In the genomic region with DNA sequence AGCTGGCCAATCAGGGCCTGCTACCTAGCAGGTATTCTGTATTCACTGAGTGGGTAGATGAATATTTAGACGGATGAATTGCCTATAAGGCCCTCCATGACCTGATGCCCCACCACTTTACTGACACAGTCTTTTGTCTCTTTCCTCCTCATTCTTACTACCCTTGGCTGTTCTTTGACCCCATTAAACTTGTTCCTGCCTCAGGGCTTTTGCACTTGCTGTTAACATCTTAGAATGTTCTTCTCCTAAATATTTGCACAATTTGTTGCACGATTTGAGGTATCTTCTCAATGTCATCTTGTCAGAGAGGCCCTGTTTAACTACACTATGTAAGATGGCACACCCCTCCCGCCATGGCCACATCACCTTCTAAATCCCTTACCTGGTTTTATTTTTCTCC, we compare ENCODE assay signal across 30 cellular contexts. TPM values are rescaled to one million over a fixed set of nuclear protein-coding genes. Genes with fewer than 3 reads are reported as not detected.
"Had no signal": no experiment of that assay in that cellular context is flagged by ENCODE, and none has a peak within 500 bp of the region (broad histone marks: within the 10 kb centered on the region; RNA-seq: fewer than 3 reads in every experiment).

No MANE protein-coding gene starts in this region.

- H3K27ac ChIP-seq: left lung, lower lobe of right lung, ovary, prostate gland, stomach, testis, thyroid gland, uterus had no signal

- H3K36me3 ChIP-seq: ovary, prostate gland, thyroid gland, uterus had no signal

- H3K27ac Mint-ChIP-seq: nephron progenitor cell; stimulated activated naive B cell treated with anti-CD40 and anti-IgM and Interleukin-4, amounts not matched to agents 10 μg/mL and 1 μg/mL and 100 μg/mL, for 72 hours had no signal

- H3K27me3 ChIP-seq: ovary, stomach, testis, thyroid gland, uterus had no signal

- H3K27me3 Mint-ChIP-seq: naive B cell had no signal

- H3K4me1 ChIP-seq: prostate gland, uterus had no signal

- H3K4me3 ChIP-seq: left lung, lower lobe of right lung, ovary, prostate gland, skin epidermis, stomach, testis, thyroid gland, uterus had no signal

- ATAC-seq: left colon; left lung; lower lobe of right lung; natural killer cell; right cardiac atrium; sciatic nerve; stimulated activated naive B cell treated with anti-CD40 and anti-IgM and Interleukin-4, amounts not matched to agents 10 μg/mL and 1 μg/mL and 100 μg/mL, for 72 hours; stimulated activated naive CD8-positive, alpha-beta T cell treated with anti-CD3 and anti-CD28 coated beads, Interleukin-15, Interleukin-2, amounts not matched to agents 100 U/mL and 50 U/mL, for 24 hours had no signal

- FAIRE-seq: islet of Langerhans, kidney had no signal

- DNase-seq: hypothalamus; immature natural killer cell; kidney; left colon; left lung; lower lobe of right lung; mammary epithelial cell; mesenchymal stem cell; naive B cell; natural killer cell; nephron progenitor cell; ovary; retina; right cardiac atrium; stimulated activated CD4-positive, alpha-beta T cell treated with anti-CD3 and anti-CD28 coated beads, Interleukin-12 subunit alpha, Interleukin-12 subunit beta, amount 100 ng/mL, for 4 hours; stimulated activated CD4-positive, alpha-beta T cell treated with anti-CD3 and anti-CD28 coated beads, Interleukin-15, amount 100 ng/mL, for 24 hours; stimulated activated CD4-positive, alpha-beta T cell treated with anti-CD3 and anti-CD28 coated beads, Interleukin-2, amount 100 ng/mL, for 24 hours; stimulated activated CD4-positive, alpha-beta T cell treated with anti-CD3 and anti-CD28 coated beads, Interleukin-4, amount 100 ng/mL, for 1 hour; stimulated activated naive B cell treated with anti-CD40 and anti-IgM and Interleukin-4, amounts not matched to agents 10 μg/mL and 1 μg/mL and 100 μg/mL, for 72 hours; stimulated activated naive CD8-positive, alpha-beta T cell treated with anti-CD3 and anti-CD28 coated beads, Interleukin-15, Interleukin-2, amounts not matched to agents 100 U/mL and 50 U/mL, for 24 hours; stomach; testis; thyroid gland; trophoblast cell; uterus had no signal

- H3K9me3 Mint-ChIP-seq: immature natural killer cell; naive B cell; natural killer cell; nephron progenitor cell; stimulated activated naive B cell treated with anti-CD40 and anti-IgM and Interleukin-4, amounts not matched to agents 10 μg/mL and 1 μg/mL and 100 μg/mL, for 72 hours had no signal

- H3K4me3 Mint-ChIP-seq: immature natural killer cell; natural killer cell; nephron progenitor cell; stimulated activated naive B cell treated with anti-CD40 and anti-IgM and Interleukin-4, amounts not matched to agents 10 μg/mL and 1 μg/mL and 100 μg/mL, for 72 hours had no signal

- H3K36me3 Mint-ChIP-seq: naive B cell; natural killer cell; stimulated activated naive B cell treated with anti-CD40 and anti-IgM and Interleukin-4, amounts not matched to agents 10 μg/mL and 1 μg/mL and 100 μg/mL, for 72 hours had no signal

- H3K9me3 ChIP-seq: left lung, lower lobe of right lung, ovary, prostate gland, stomach, testis, thyroid gland, uterus had no signal

RNA-seq across cellular contexts. Expression of a gene that starts 3.3 kb away (rescaled TPM):
- total RNA-seq: omental fat pad, right cardiac atrium had no signal
- polyA plus RNA-seq: immature natural killer cell, right cardiac atrium had no signal
